ENCODE assay signal across 8 cellular contexts in genomic region chr19:44512326-44513298, GRCh38. TPM values are rescaled to one million over a fixed set of nuclear protein-coding genes. Genes with fewer than 3 reads are reported as not detected.
A peak's percentile ranks its signal among the peaks of the same experiment; 100 is the strongest.
DNase-seq lines count a peak whose midpoint lies in the region; ATAC-seq, FAIRE-seq and TF ChIP-seq lines count a peak whose summit lies in the region.

No MANE protein-coding gene starts in this region.

- H3K27ac Mint-ChIP-seq in activated CD4-positive, alpha-beta T cell treated with anti-CD3 and anti-CD28 coated beads, Interleukin-2, amount 10 ng/mL, durations not matched to agents 7 days and 5 days: no peak overlapping the region

- H3K4me3 ChIP-seq in WERI-Rb-1 (ENCODE audit: low read depth, low read length): no peak overlapping the region

- peak; percentile 31 for DNase-seq in activated CD4-positive, alpha-beta T cell treated with anti-CD3 and anti-CD28 coated beads, Interleukin-2, amount 10 ng/mL, durations not matched to agents 7 days and 5 days
- DNase-seq in activated CD4-positive, alpha-beta T cell treated with anti-CD3 and anti-CD28 coated beads for 1 hour: no peak
- peak; percentile 67 for DNase-seq in WERI-Rb-1
- DNase-seq in left kidney (ENCODE audit: low read depth, low spot score): peak; percentile 44
- DNase-seq in GM12892 (ENCODE audit: insufficient read length): no peak
- DNase-seq in cerebellum (ENCODE audit: low spot score): no peak

- CTCF ChIA-PET in activated CD4-positive, alpha-beta T cell treated with anti-CD3 and anti-CD28 coated beads, Interleukin-2, amount 10 ng/mL, durations not matched to agents 7 days and 5 days (lab: Charles Lee): no interaction called here

- no peak for FAIRE-seq in GM12892 (lab: Jason Lieb, UNC)

- H3K4me3 Mint-ChIP-seq in activated CD4-positive, alpha-beta T cell treated with anti-CD3 and anti-CD28 coated beads, Interleukin-2, amount 10 ng/mL, durations not matched to agents 7 days and 5 days: no peak overlapping the region

- POLR2A ChIA-PET in activated CD4-positive, alpha-beta T cell treated with anti-CD3 and anti-CD28 coated beads, Interleukin-2, amount 10 ng/mL, durations not matched to agents 7 days and 5 days (lab: Charles Lee): no interaction called here

- no peaks in the 10 kb centered on the region for H3K9me3 ChIP-seq in WERI-Rb-1 (ENCODE audit: severe bottlenecking)

- H3K27ac ChIP-seq in WERI-Rb-1: no peak overlapping the region

- no peak for ATAC-seq in GM18858 (IDR thresholded peaks at IDR 0.05; ENCODE audit: unreplicated experiment)

- no peak for TF ChIP-seq POLR2A in GM12892 (IDR thresholded peaks at IDR 0.05; ENCODE audit: low read depth, low read length)

- TF ChIP-seq CTCF in LNCAP (IDR thresholded peaks at IDR 0.05): peak; percentile 53
- TF ChIP-seq CTCF in WERI-Rb-1 (IDR thresholded peaks at IDR 0.05; ENCODE audit: low read depth, low read length): peak; percentile 74

- peaks cover 2% of the 10 kb centered on the region for H3K27me3 Mint-ChIP-seq in activated CD4-positive, alpha-beta T cell treated with anti-CD3 and anti-CD28 coated beads, Interleukin-2, amount 10 ng/mL, durations not matched to agents 7 days and 5 days

- no peaks in the 10 kb centered on the region for H3K36me3 ChIP-seq in WERI-Rb-1

- no peaks in the 10 kb centered on the region for H3K4me1 Mint-ChIP-seq in activated CD4-positive, alpha-beta T cell treated with anti-CD3 and anti-CD28 coated beads, Interleukin-2, amount 10 ng/mL, durations not matched to agents 7 days and 5 days

- H3K9me3 Mint-ChIP-seq in activated CD4-positive, alpha-beta T cell treated with anti-CD3 and anti-CD28 coated beads, Interleukin-2, amount 10 ng/mL, durations not matched to agents 7 days and 5 days: peaks cover 25% of the 10 kb centered on the region

- H3K27me3 ChIP-seq in WERI-Rb-1 (ENCODE audit: insufficient read depth, low read depth, severe bottlenecking): no peaks in the 10 kb centered on the region

- no peaks in the 10 kb centered on the region for H3K36me3 Mint-ChIP-seq in activated CD4-positive, alpha-beta T cell treated with anti-CD3 and anti-CD28 coated beads, Interleukin-2, amount 10 ng/mL, durations not matched to agents 7 days and 5 days (ENCODE audit: low read depth)

RNA-seq across cellular contexts. Expression of gene ZNF180, which starts 12.3 kb away (rescaled TPM):
- 10 to 100 TPM in 1 of 2 experiments, 1 to 10 TPM in 1; 9.6 to 11.7 TPM for total RNA-seq in activated CD4-positive, alpha-beta T cell treated with anti-CD3 and anti-CD28 coated beads, Interleukin-2, amount 10 ng/mL, durations not matched to agents 7 days and 5 days
- 5.3 TPM for polyA plus RNA-seq in GM12892 (2012; ENCODE audit: missing spikeins)
- total RNA-seq in cerebellum: 15.5 TPM

RNA-seq across cellular contexts. Expression of gene CEACAM20, which starts 16.9 kb away (rescaled TPM):
- not detected for total RNA-seq in activated CD4-positive, alpha-beta T cell treated with anti-CD3 and anti-CD28 coated beads, Interleukin-2, amount 10 ng/mL, durations not matched to agents 7 days and 5 days
- polyA plus RNA-seq in GM12892 (2012; ENCODE audit: missing spikeins): not detected
- total RNA-seq in cerebellum: not detected

Comparison
In these comparisons a context has a peak if more than half of its experiments do, and no peak if none do; other contexts are left out.
1. DNase-seq: peak in activated CD4-positive, alpha-beta T cell treated with anti-CD3 and anti-CD28 coated beads, Interleukin-2, amount 10 ng/mL, durations not matched to agents 7 days and 5 days (single experiment), WERI-Rb-1 (single experiment) and left kidney (single experiment); none in activated CD4-positive, alpha-beta T cell treated with anti-CD3 and anti-CD28 coated beads for 1 hour (single experiment), GM12892 (single experiment) and cerebellum (single experiment).